4 cellular contexts compared by ENCODE assay signal in genomic region chr12:87954028-87954427, GRCh38.
A peak's percentile ranks its signal among the peaks of the same experiment; 100 is the strongest.
DNase-seq lines count a peak whose midpoint lies in the region; ATAC-seq and TF ChIP-seq lines count a peak whose summit lies in the region.
"Not testable (repeated sequence)": the region's sequence is repeated elsewhere in the genome, so short reads cannot be mapped to it uniquely, and the experiment has no call there.

No MANE protein-coding gene starts in this region.

- not testable (repeated sequence) for H3K27ac ChIP-seq in HEK293 (ENCODE audit: extremely low read depth, low read depth, low read length); IMR-90 (ENCODE audit: insufficient read depth, low read length); neural progenitor cell

- intact Hi-C loops in IMR-90 (cut with micrococcal nuclease), result loop anchor here (5.0 kb wide), 1 partner anchor 1042 kb away; no protein-coding TSS in a partner anchor

- not testable (repeated sequence) for H4K20me1 ChIP-seq in IMR-90 (ENCODE audit: insufficient read depth, low read length); neural progenitor cell (ENCODE audit: low read depth)

- H3K9me3 ChIP-seq in HEK293 (ENCODE audit: control insufficient read depth, insufficient read depth, low read depth, low read length); IMR-90 (ENCODE audit: control insufficient read depth, insufficient read depth, low read length); neural progenitor cell (ENCODE audit: low read depth): not testable (repeated sequence)

- no CpG with 5 or more reads among the region's 7 CpGs for WGBS in IMR-90 (ENCODE audit: extremely low coverage in 2 of 2, insufficient read length in 1 of 2), 2 experiments

- not testable (repeated sequence) for H3K4me3 ChIP-seq in HEK293 (ENCODE audit: low read depth, low read length); IMR-90 (ENCODE audit: insufficient read depth, low read depth, low read length); neural progenitor cell

- H3K4me3 Mint-ChIP-seq in chondrocyte (ENCODE audit: unreplicated experiment); neural progenitor cell: not testable (repeated sequence)

- H3K4me1 ChIP-seq in HEK293 (ENCODE audit: control insufficient read depth, insufficient read depth, low read length); IMR-90 (ENCODE audit: control insufficient read depth, insufficient read depth, low read length); neural progenitor cell: not testable (repeated sequence)

- not testable (repeated sequence) for H3K4me2 ChIP-seq in IMR-90 (ENCODE audit: low read depth, low read length); neural progenitor cell

- H2AK5ac ChIP-seq in IMR-90 (ENCODE audit: low read depth, low read length), result 0 out of 2 replicates have a peak overlapping the region, but pooled peaks have one; percentile 49

- DNase-seq in IMR-90; neural progenitor cell (ENCODE audit: low spot score): not testable (repeated sequence)
- DNase-seq in chondrocyte (ENCODE audit: low spot score), result peak; percentile 38

- ATAC-seq in IMR-90 (ENCODE audit: low read depth), result not testable (repeated sequence)

- not testable (repeated sequence) for H2BK20ac ChIP-seq in IMR-90 (ENCODE audit: low read depth, low read length)

- H3K4me1 Mint-ChIP-seq in chondrocyte (ENCODE audit: low read depth), result not testable (repeated sequence)
- peaks cover 11% of the 10 kb centered on the region for H3K4me1 Mint-ChIP-seq in neural progenitor cell

- not testable (repeated sequence) for H3F3A ChIP-seq in neural progenitor cell (ENCODE audit: low read depth)

- not testable (repeated sequence) for H4K91ac ChIP-seq in IMR-90 (ENCODE audit: insufficient read depth, low read depth, low read length)

- H3K14ac ChIP-seq in IMR-90 (replicated peaks; ENCODE audit: low read depth, low read length), result not testable (repeated sequence)

- dilution Hi-C loops in IMR-90 (cut with HindIII; ENCODE audit: low sequenced_read_pairs, unreplicated experiment), result not testable (repeated sequence)

- TF ChIP-seq POLR2A in IMR-90 (IDR thresholded peaks at IDR 0.05; ENCODE audit: low read depth, low read length), result not testable (repeated sequence)

- peak overlapping the region; percentile 5; the same call in 1 of the 2 replicates for H3K4ac ChIP-seq in IMR-90 (ENCODE audit: low read depth, low read length)

- H4K8ac ChIP-seq in IMR-90 (ENCODE audit: low read depth in 2 of 2, low read length in 2 of 2), result not testable (repeated sequence)

- TF ChIP-seq RAD21 in IMR-90 (IDR thresholded peaks at IDR 0.05; ENCODE audit: low read length), result not testable (repeated sequence)

- not testable (repeated sequence) for H2AK9ac ChIP-seq in IMR-90 (replicated peaks; ENCODE audit: low read depth, low read length, poor library complexity)

- not testable (repeated sequence) for H3K9me1 ChIP-seq in IMR-90 (ENCODE audit: insufficient read depth, low read length)

- not testable (repeated sequence) for H4K5ac ChIP-seq in IMR-90 (ENCODE audit: low read depth, low read length)

- not testable (repeated sequence) for H3K79me1 ChIP-seq in IMR-90 (ENCODE audit: low read depth in 1 of 2, low read length in 2 of 2)

- CTCF ChIA-PET in HEK293 (lab: Yijun Ruan, JAX); IMR-90 (lab: Yijun Ruan, JAX): not testable (repeated sequence)

- H3K79me2 ChIP-seq in neural progenitor cell (ENCODE audit: low read depth), result not testable (repeated sequence)

- H3K36me3 ChIP-seq in HEK293 (ENCODE audit: control insufficient read depth in 2 of 2, insufficient read depth in 1 of 2, low read length in 2 of 2); IMR-90 (ENCODE audit: control insufficient read depth, insufficient read depth, low read length); neural progenitor cell: not testable (repeated sequence)

- not testable (repeated sequence) for TF ChIP-seq CTCF in HEK293 (tag by site-specific recombination; IDR thresholded peaks at IDR 0.05); IMR-90 (conservative IDR thresholded peaks at IDR 0.05; ENCODE audit: low read depth, low read length); chondrocyte (IDR thresholded peaks at IDR 0.05); neural progenitor cell (IDR thresholded peaks at IDR 0.05)

- not testable (repeated sequence) for H3K27ac Mint-ChIP-seq in chondrocyte (ENCODE audit: unreplicated experiment); neural progenitor cell

- H2AFZ ChIP-seq in IMR-90 (replicated peaks; ENCODE audit: low read length, poor library complexity), result not testable (repeated sequence)
- H2AFZ ChIP-seq in neural progenitor cell (replicated peaks), result peak overlapping the region; percentile 60

- not testable (repeated sequence) for H2BK5ac ChIP-seq in IMR-90 (ENCODE audit: low read depth, low read length, poor library complexity, severe bottlenecking)

- H2BK15ac ChIP-seq in IMR-90 (ENCODE audit: low read depth, low read length), result not testable (repeated sequence)

- not testable (repeated sequence) for H3K27me3 Mint-ChIP-seq in chondrocyte (ENCODE audit: low read depth); neural progenitor cell (ENCODE audit: insufficient read depth, low read depth)

- not testable (repeated sequence) for BruUV-seq in IMR-90 (replicated peaks; lab: Mats Ljungman, UMichigan)

- POLR2A ChIA-PET in HEK293 (lab: Yijun Ruan, JAX); IMR-90 (lab: Charles Lee; ENCODE audit: unreplicated experiment): not testable (repeated sequence)

- not testable (repeated sequence) for H3K27me3 ChIP-seq in IMR-90 (ENCODE audit: control insufficient read depth, insufficient read depth, low read length); neural progenitor cell

- in situ Hi-C loops in IMR-90 (cut with MboI; ENCODE audit: low sequenced_read_pairs), result not testable (repeated sequence)

- H2BK120ac ChIP-seq in IMR-90 (ENCODE audit: low read depth, low read length), result not testable (repeated sequence)

- not testable (repeated sequence) for H3K36me3 Mint-ChIP-seq in chondrocyte (ENCODE audit: low read depth); neural progenitor cell

- not testable (repeated sequence) for H3K9ac ChIP-seq in IMR-90 (ENCODE audit: low read depth, low read length); neural progenitor cell

- H3K23ac ChIP-seq in IMR-90 (ENCODE audit: low read depth, low read length), result not testable (repeated sequence)

- H3K18ac ChIP-seq in IMR-90 (ENCODE audit: low read depth, low read length), result not testable (repeated sequence)

- not testable (repeated sequence) for H3K56ac ChIP-seq in IMR-90 (ENCODE audit: extremely low read depth, insufficient read depth, low read length)

- not testable (repeated sequence) for H3K9me3 Mint-ChIP-seq in chondrocyte (ENCODE audit: low read depth); neural progenitor cell
